17 cellular contexts compared by ENCODE assay signal in genomic region chr5:109249126-109249525, GRCh38.
DNase-seq lines count a peak whose midpoint lies in the region; ATAC-seq and TF ChIP-seq lines count a peak whose summit lies in the region.
"Had no signal": no experiment of that assay in that cellular context is flagged by ENCODE, and none has a peak within 500 bp of the region (broad histone marks: within the 10 kb centered on the region; RNA-seq: fewer than 3 reads in every experiment).

No MANE protein-coding gene starts in this region.

- H3K27me3 Mint-ChIP-seq in osteocyte (ENCODE audit: unreplicated experiment) = no peaks in the 10 kb centered on the region
- H3K27me3 Mint-ChIP-seq in activated CD8-positive, alpha-beta T cell treated with anti-CD3 and anti-CD28 coated beads, Interleukin-2, amount 10 ng/mL, durations not matched to agents 7 days and 5 days (ENCODE audit: low read depth) = no peaks in the 10 kb centered on the region
- H3K27me3 Mint-ChIP-seq: B cell; CD4-positive, alpha-beta T cell had no signal

- POLR2A ChIA-PET in activated CD8-positive, alpha-beta T cell treated with anti-CD3 and anti-CD28 coated beads, Interleukin-2, amount 10 ng/mL, durations not matched to agents 7 days and 5 days (lab: Charles Lee) = no interaction called here

- H3K27ac Mint-ChIP-seq in osteocyte (ENCODE audit: unreplicated experiment) = no peak overlapping the region
- H3K27ac Mint-ChIP-seq in activated CD8-positive, alpha-beta T cell treated with anti-CD3 and anti-CD28 coated beads, Interleukin-2, amount 10 ng/mL, durations not matched to agents 7 days and 5 days = no peak overlapping the region
- H3K27ac Mint-ChIP-seq: B cell; CD4-positive, alpha-beta T cell; CD8-positive, alpha-beta T cell had no signal

- H3K4me3 Mint-ChIP-seq in osteocyte (ENCODE audit: unreplicated experiment) = no peak overlapping the region
- H3K4me3 Mint-ChIP-seq in activated CD8-positive, alpha-beta T cell treated with anti-CD3 and anti-CD28 coated beads, Interleukin-2, amount 10 ng/mL, durations not matched to agents 7 days and 5 days = no peak overlapping the region
- H3K4me3 Mint-ChIP-seq: B cell; CD4-positive, alpha-beta T cell; CD8-positive, alpha-beta T cell had no signal

- no peak for ATAC-seq in activated CD8-positive, alpha-beta T cell treated with anti-CD3 and anti-CD28 coated beads, Interleukin-2, amount 10 ng/mL, durations not matched to agents 7 days and 5 days
- no peak for ATAC-seq in GM21528 (IDR thresholded peaks at IDR 0.05; ENCODE audit: low FRiP score, unreplicated experiment)
- ATAC-seq: A549; CD8-positive, alpha-beta T cell had no signal

- no peak for TF ChIP-seq CTCF in osteocyte (IDR thresholded peaks at IDR 0.05)

- DNase-seq in LHCN-M2 (ENCODE audit: low read depth) (peak; percentile 25), myocyte (ENCODE audit: low read depth) (peak; percentile 76), osteocyte (ENCODE audit: extremely low spot score, unreplicated experiment) (peak; percentile 38), HT-29 (ENCODE audit: low spot score) (no peak)
- no peak for DNase-seq in activated CD8-positive, alpha-beta T cell treated with anti-CD3 and anti-CD28 coated beads, Interleukin-2, amount 10 ng/mL, durations not matched to agents 7 days and 5 days
- DNase-seq: AML-193; Caco-2; Calu3; CD4-positive, alpha-beta T cell; CD8-positive, alpha-beta T cell; DMS79; DND-41; EL; GDM1 had no signal

- H3K9me3 Mint-ChIP-seq in osteocyte (ENCODE audit: unreplicated experiment) = peaks cover 14% of the 10 kb centered on the region
- H3K9me3 Mint-ChIP-seq in activated CD8-positive, alpha-beta T cell treated with anti-CD3 and anti-CD28 coated beads, Interleukin-2, amount 10 ng/mL, durations not matched to agents 7 days and 5 days (ENCODE audit: insufficient read depth) = peaks cover 14% of the 10 kb centered on the region

- peaks cover 3% of the 10 kb centered on the region for H3K36me3 Mint-ChIP-seq in osteocyte (ENCODE audit: unreplicated experiment)
- H3K36me3 Mint-ChIP-seq in activated CD8-positive, alpha-beta T cell treated with anti-CD3 and anti-CD28 coated beads, Interleukin-2, amount 10 ng/mL, durations not matched to agents 7 days and 5 days (ENCODE audit: low read depth) = no peaks in the 10 kb centered on the region

- CTCF ChIA-PET in activated CD8-positive, alpha-beta T cell treated with anti-CD3 and anti-CD28 coated beads, Interleukin-2, amount 10 ng/mL, durations not matched to agents 7 days and 5 days (lab: Charles Lee) = no interaction called here

- H3K4me1 Mint-ChIP-seq in osteocyte (ENCODE audit: unreplicated experiment) = peaks cover 7% of the 10 kb centered on the region
- H3K4me1 Mint-ChIP-seq in activated CD8-positive, alpha-beta T cell treated with anti-CD3 and anti-CD28 coated beads, Interleukin-2, amount 10 ng/mL, durations not matched to agents 7 days and 5 days (ENCODE audit: low read depth) = no peaks in the 10 kb centered on the region
- H3K4me1 Mint-ChIP-seq: B cell had no signal

Comparison
In these comparisons a context has a peak if more than half of its experiments do, and no peak if none do; other contexts are left out.
1. DNase-seq: peak in LHCN-M2 (single experiment), myocyte (single experiment) and osteocyte (single experiment); none in activated CD8-positive, alpha-beta T cell treated with anti-CD3 and anti-CD28 coated beads, Interleukin-2, amount 10 ng/mL, durations not matched to agents 7 days and 5 days (single experiment) and HT-29 (single experiment).